In the genomic region with DNA sequence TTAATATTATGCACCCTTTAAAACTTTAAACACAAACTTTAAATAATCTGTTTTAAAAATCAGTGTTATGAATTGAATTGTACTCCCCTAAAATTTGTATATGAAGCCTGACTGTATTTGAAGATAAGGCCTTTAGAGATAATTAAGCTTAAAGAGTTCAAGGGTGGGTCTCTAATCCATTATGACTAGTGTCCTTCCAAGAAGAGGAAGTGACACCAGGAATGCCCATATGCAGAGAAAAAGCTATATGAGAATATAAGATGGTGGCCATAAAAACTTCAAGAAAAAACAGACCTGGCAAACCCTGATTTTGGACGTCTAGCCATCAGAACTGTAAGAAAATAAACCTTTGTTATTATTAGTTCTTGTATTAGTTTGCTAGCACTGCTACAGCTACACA, we compare ENCODE assay signal across 32 cellular contexts. TPM values are rescaled to one million over a fixed set of nuclear protein-coding genes. Genes with fewer than 3 reads are reported as not detected.
"Had no signal": no experiment of that assay in that cellular context is flagged by ENCODE, and none has a peak within 500 bp of the region (broad histone marks: within the 10 kb centered on the region; RNA-seq: fewer than 3 reads in every experiment).

No MANE protein-coding gene starts in this region.

- H3K4me3 ChIP-seq: colonic mucosa, esophagus squamous epithelium, gastrocnemius medialis, heart right ventricle, left lung, lower lobe of right lung, mucosa of descending colon had no signal

- H3K36me3 ChIP-seq: colonic mucosa, esophagus squamous epithelium, gastrocnemius medialis, heart right ventricle, left lung, lower lobe of right lung had no signal

- ATAC-seq: effector memory CD8-positive, alpha-beta T cell; esophagus mucosa; gastrocnemius medialis; heart right ventricle; left cardiac atrium; left lung; left ventricle myocardium superior; lower lobe of right lung; mucosa of descending colon had no signal

- FAIRE-seq: endometrium, keratinocyte had no signal

- H3K27ac ChIP-seq: colonic mucosa, epithelial cell of prostate, esophagus squamous epithelium, gastrocnemius medialis, heart right ventricle, left lung, lower lobe of right lung had no signal

- H3K9me3 ChIP-seq: colonic mucosa, esophagus squamous epithelium, gastrocnemius medialis, left lung, lower lobe of right lung, mucosa of descending colon had no signal

- H3K27me3 ChIP-seq: colonic mucosa, esophagus squamous epithelium, gastrocnemius medialis, heart right ventricle, left lung had no signal

- DNase-seq: colonic mucosa; cortex of kidney; effector CD8-positive, alpha-beta T cell; effector memory CD8-positive, alpha-beta T cell; endodermal cell; erythroblast; esophagus squamous epithelium; foreskin fibroblast; foreskin melanocyte; gastrocnemius medialis; glutamatergic neuron; head of caudate nucleus; heart right ventricle; hippocampal formation; left cardiac atrium; left lung; left ventricle myocardium superior; lower lobe of right lung; mesenchymal stem cell; mucosa of descending colon had no signal

- H3K4me1 ChIP-seq: colonic mucosa, esophagus squamous epithelium, gastrocnemius medialis, heart right ventricle, left lung, lower lobe of right lung had no signal

RNA-seq across cellular contexts. Expression of a gene that starts 29.0 kb away (rescaled TPM):
- total RNA-seq: colonic mucosa, dermis microvascular lymphatic vessel endothelial cell, endodermal cell, esophagus mucosa, esophagus squamous epithelium, gastrocnemius medialis, glomerular endothelial cell, heart right ventricle, kidney epithelial cell, left cardiac atrium, left lung, left ventricle myocardium superior, lower leg skin, lower lobe of right lung, lung microvascular endothelial cell, mesenteric fat pad, mesothelial cell of epicardium, mucosa of descending colon, myocyte had no signal
- polyA plus RNA-seq: heart right ventricle, keratinocyte had no signal

RNA-seq across cellular contexts. Expression of a gene that starts 42.6 kb away (rescaled TPM):
- total RNA-seq: colonic mucosa, dermis microvascular lymphatic vessel endothelial cell, endodermal cell, esophagus mucosa, esophagus squamous epithelium, gastrocnemius medialis, glomerular endothelial cell, heart right ventricle, kidney epithelial cell, left cardiac atrium, left lung, left ventricle myocardium superior, lower lobe of right lung, lung microvascular endothelial cell, mesenteric fat pad, mesothelial cell of epicardium, mucosa of descending colon, myocyte had no signal
- polyA plus RNA-seq: heart right ventricle, keratinocyte had no signal
